ENCODE assay signal across 22 cellular contexts in genomic region chr13:112181336-112182051, GRCh38.
DNase-seq lines count a peak whose midpoint lies in the region; ATAC-seq and TF ChIP-seq lines count a peak whose summit lies in the region.
"Had no signal": no experiment of that assay in that cellular context is flagged by ENCODE, and none has a peak within 500 bp of the region (broad histone marks: within the 10 kb centered on the region; RNA-seq: fewer than 3 reads in every experiment).

No MANE protein-coding gene starts in this region.

- ATAC-seq in upper lobe of left lung (ENCODE audit: low FRiP score in 2 of 2), result no peak
- ATAC-seq in HG02623 (IDR thresholded peaks at IDR 0.05; ENCODE audit: unreplicated experiment), result no peak

- no peaks in the 10 kb centered on the region for H3K27me3 ChIP-seq in upper lobe of left lung

- TF ChIP-seq POLR2A in upper lobe of left lung (IDR thresholded peaks at IDR 0.05), result no peak

- TF ChIP-seq CTCF in coronary artery (IDR thresholded peaks at IDR 0.05) (no peak), upper lobe of left lung (IDR thresholded peaks at IDR 0.05) (no peak)

- H3K9me3 ChIP-seq in upper lobe of left lung, result no peaks in the 10 kb centered on the region

- H3K4me3 ChIP-seq in coronary artery (no peak overlapping the region), upper lobe of left lung (no peak overlapping the region)
- H3K4me3 ChIP-seq: PC-9, SK-N-MC had no signal

- no peaks in the 10 kb centered on the region for H3K36me3 ChIP-seq in upper lobe of left lung

- H3K27ac ChIP-seq in coronary artery (no peak overlapping the region), upper lobe of left lung (no peak overlapping the region)
- H3K27ac ChIP-seq: PC-9, SK-N-MC had no signal

- TF ChIP-seq EP300 in upper lobe of left lung (IDR thresholded peaks at IDR 0.05), result no peak

- H3K4me1 ChIP-seq in upper lobe of left lung, result peaks cover 0 to 18% (median 4%) of the 10 kb centered on the region in 4 donors

- DNase-seq in NCI-H1105 treated with DMSO at 0.1 percent for 48 hours (lab: John Stamatoyannopoulos, UW) (peak; percentile 34), NCI-H1105 (lab: John Stamatoyannopoulos, UW) (no peak), coronary artery (ENCODE audit: low spot score) (peak; percentile 57), upper lobe of left lung (peak; percentile 19 to 24), cerebellum (ENCODE audit: low spot score) (no peak)
- peak; percentile 15 for DNase-seq in activated CD8-positive, alpha-beta memory T cell treated with anti-CD3 and anti-CD28 coated beads, Interleukin-2, amount 50 U/mL, for 48 hours
- no peak for DNase-seq in activated CD8-positive, alpha-beta memory T cell treated with anti-CD3 and anti-CD28 coated beads, Interleukin-2, amount 50 U/mL, for 4 hours
- DNase-seq: 8988T, EL, GF-D8, GOT3, HCEC 1CT, Kasumi-1, NCI-H2029 treated with DMSO at 0.1 percent for 48 hours, NCI-H226, NCI-H510A treated with DMSO at 0.1 percent for 48 hours, RPMI8226, SHP77 treated with DMSO at 0.1 percent for 48 hours, SW 1271 had no signal

- 67 to 90% methylated on average over 11 to 12 of the region's 12 CpGs for WGBS in upper lobe of left lung, 2 donors

Comparison
In these comparisons a context has a peak if more than half of its experiments do, and no peak if none do; other contexts are left out.
1. DNase-seq: peak in NCI-H1105 treated with DMSO at 0.1 percent for 48 hours (single experiment), activated CD8-positive, alpha-beta memory T cell treated with anti-CD3 and anti-CD28 coated beads, Interleukin-2, amount 50 U/mL, for 48 hours (single experiment), coronary artery (single experiment) and upper lobe of left lung (2 of 2); none in NCI-H1105 (single experiment), activated CD8-positive, alpha-beta memory T cell treated with anti-CD3 and anti-CD28 coated beads, Interleukin-2, amount 50 U/mL, for 4 hours (single experiment) and cerebellum (single experiment).